Comparison of ENCODE assay signal across 8 cellular contexts in genomic region chr3:45551214-45552010, GRCh38. TPM values are rescaled to one million over a fixed set of nuclear protein-coding genes. Genes with fewer than 3 reads are reported as not detected.
DNase-seq lines count a peak whose midpoint lies in the region; ATAC-seq and TF ChIP-seq lines count a peak whose summit lies in the region.

No MANE protein-coding gene starts in this region.

- DNase-seq in DND-41 (no peak), RWPE1 (ENCODE audit: low spot score) (peak; percentile 84), foreskin keratinocyte (peak; percentile 90 to 92), renal cortical epithelial cell (ENCODE audit: low read depth) (peak; percentile 94), cortex of kidney (lab: John Stamatoyannopoulos, UW) (no peak), NCI-H1694 (lab: John Stamatoyannopoulos, UW) (no peak)
- no peak for DNase-seq in stimulated activated CD4-positive, alpha-beta T cell treated with anti-CD3 and anti-CD28 coated beads, Interleukin-2, amount 100 ng/mL, for 24 hours

- no peak overlapping the region for H3K9ac ChIP-seq in DND-41 (ENCODE audit: low read depth, low read length)

- TF ChIP-seq CTCF in DND-41 (IDR thresholded peaks at IDR 0.05; ENCODE audit: borderline replicate concordance, extremely low read depth, low read length, poor library complexity, severe bottlenecking) (no peak), RWPE1 (conservative IDR thresholded peaks at IDR 0.05; ENCODE audit: low read depth) (no peak), foreskin keratinocyte (conservative IDR thresholded peaks at IDR 0.05) (no peak)

- H3K27me3 ChIP-seq in DND-41 (ENCODE audit: insufficient read depth, low read length, poor library complexity) (no peaks in the 10 kb centered on the region), foreskin keratinocyte (no peaks in the 10 kb centered on the region)

- ATAC-seq in DND-41 (ENCODE audit: insufficient read depth, low read depth), result peak; percentile 20; the same call in 1 of the 3 replicates
- ATAC-seq in foreskin keratinocyte, result peak; percentile 87
- ATAC-seq in GM21529 (IDR thresholded peaks at IDR 0.05; ENCODE audit: unreplicated experiment), result no peak

- CTCF ChIA-PET in RWPE1 (lab: Yijun Ruan, JAX), result interaction anchor here (0.6 kb wide), 1 partner anchor 13 kb away, joined by 3 read pairs; no protein-coding TSS in a partner anchor

- H4K20me1 ChIP-seq in DND-41 (ENCODE audit: insufficient read depth, low read length), result no peaks in the 10 kb centered on the region

- H2AFZ ChIP-seq in DND-41 (ENCODE audit: low read depth, low read length), result no peak overlapping the region

- no peak overlapping the region for H3K4me3 ChIP-seq in DND-41 (ENCODE audit: low read depth in 1 of 2, low read length in 2 of 2)

- H3K27ac ChIP-seq in DND-41 (ENCODE audit: low read length) (no peak overlapping the region), RWPE1 (peak overlapping the region; percentile 70), foreskin keratinocyte (peak overlapping the region; percentile 66)

- no peak overlapping the region for H3K4me2 ChIP-seq in DND-41 (ENCODE audit: insufficient read depth, low read length)

- H3K36me3 ChIP-seq in DND-41 (ENCODE audit: insufficient read depth, low read length), result peaks cover 17% of the 10 kb centered on the region

- H3K4me1 ChIP-seq in DND-41 (ENCODE audit: insufficient read depth, low read length) (no peaks in the 10 kb centered on the region), foreskin keratinocyte (peaks cover 29% of the 10 kb centered on the region)

- no peaks in the 10 kb centered on the region for H3K9me3 ChIP-seq in DND-41 (ENCODE audit: insufficient read depth, low read length, severe bottlenecking)

- POLR2A ChIA-PET in RWPE1 (lab: Yijun Ruan, JAX; ENCODE audit: low non-redundant PET), result no interaction called here

- H3K79me2 ChIP-seq in DND-41 (ENCODE audit: insufficient read depth, low read length), result no peaks in the 10 kb centered on the region

RNA-seq across cellular contexts. Expression of gene LIMD1, which starts 43.1 kb away (rescaled TPM):
- total RNA-seq in foreskin keratinocyte (17.4 and 17.5 TPM in 2 replicates), renal cortical epithelial cell (7.6 and 22.5 TPM in 2 replicates)
- 2.6 and 3.0 TPM in 2 replicates for polyA plus RNA-seq in foreskin keratinocyte

Comparison
In these comparisons a context has a peak if more than half of its experiments do, and no peak if none do; other contexts are left out.
1. DNase-seq: peak in RWPE1 (single experiment), foreskin keratinocyte (2 of 2) and renal cortical epithelial cell (single experiment); none in DND-41 (single experiment), stimulated activated CD4-positive, alpha-beta T cell treated with anti-CD3 and anti-CD28 coated beads, Interleukin-2, amount 100 ng/mL, for 24 hours (0 of 2), cortex of kidney (single experiment) and NCI-H1694 (single experiment).